Comparison of ENCODE assay signal across 13 cellular contexts in the genomic region with DNA sequence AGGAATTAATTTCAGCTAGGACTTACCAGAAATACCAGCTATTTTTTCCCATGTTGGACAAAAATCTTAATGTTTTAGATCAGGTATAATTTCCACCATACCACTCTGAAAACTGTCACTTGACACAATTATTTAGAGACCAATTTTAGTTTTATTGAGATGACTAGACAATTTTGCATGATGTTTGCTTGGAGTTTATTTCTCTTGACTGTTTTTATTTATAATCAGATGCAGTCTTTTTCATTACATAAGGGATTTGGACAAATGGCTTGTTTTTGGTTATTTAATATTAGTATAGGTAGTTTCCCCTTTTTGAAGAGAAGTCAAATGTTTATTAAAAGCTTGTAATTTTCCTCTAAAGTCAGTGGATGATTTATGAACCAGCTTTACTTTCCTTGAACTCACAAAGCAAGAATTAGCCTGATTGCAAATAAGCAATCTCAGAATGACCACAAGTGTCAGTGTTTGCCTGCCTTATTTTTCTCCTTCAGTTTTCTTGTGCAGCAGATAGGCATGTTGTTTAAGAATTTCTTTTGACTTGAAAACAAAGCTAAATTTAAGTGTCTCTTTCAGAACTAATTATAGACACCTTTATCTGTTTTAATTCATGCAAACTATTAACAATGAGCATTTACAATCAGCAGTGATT. TPM values are rescaled to one million over a fixed set of nuclear protein-coding genes. Genes with fewer than 3 reads are reported as not detected.
DNase-seq lines count a peak whose midpoint lies in the region; ATAC-seq and TF ChIP-seq lines count a peak whose summit lies in the region.
"Had no signal": no experiment of that assay in that cellular context is flagged by ENCODE, and none has a peak within 500 bp of the region (broad histone marks: within the 10 kb centered on the region; RNA-seq: fewer than 3 reads in every experiment).

No MANE protein-coding gene starts in this region.

- BruUV-seq in PC-3 (replicated peaks; lab: Mats Ljungman, UMichigan) = no TSS peak

- no peaks in the 10 kb centered on the region for H3F3A ChIP-seq in PC-3 (ENCODE audit: low read length, unreplicated experiment)

- no peak overlapping the region for H3K27ac ChIP-seq in PC-3 (ENCODE audit: low read length)
- no peak overlapping the region for H3K27ac ChIP-seq in thoracic aorta
- H3K27ac ChIP-seq: BLaER1 treated with 17β-estradiol and CSF1 and Interleukin-3, amounts not matched to agents 10 nM and 100 nM had no signal

- no peaks in the 10 kb centered on the region for H3K9me2 ChIP-seq in PC-3 (replicated peaks; ENCODE audit: low read length)

- no peak overlapping the region for H2AFZ ChIP-seq in PC-3 (ENCODE audit: low read length)

- H3K36me3 ChIP-seq in PC-3 (ENCODE audit: low read depth, low read length) (0 out of 2 replicates have a peak, but pooled peaks cover 2% of the 10 kb centered on the region), thoracic aorta (no peaks in the 10 kb centered on the region)

- no peak overlapping the region for H3K9ac ChIP-seq in PC-3 (ENCODE audit: low read length)
- H3K9ac ChIP-seq: BLaER1 treated with 17β-estradiol and CSF1 and Interleukin-3, amounts not matched to agents 10 nM and 100 nM had no signal

- H3K4me3 ChIP-seq in PC-3 (ENCODE audit: low read length) (no peak overlapping the region), fibroblast of pulmonary artery (replicated peaks; ENCODE audit: low read depth, low read length) (no peak overlapping the region), thoracic aorta (no peak overlapping the region)
- H3K4me3 ChIP-seq: BLaER1 treated with 17β-estradiol and CSF1 and Interleukin-3, amounts not matched to agents 10 nM and 100 nM had no signal

- no peak overlapping the region for H3K4me2 ChIP-seq in PC-3 (ENCODE audit: low read length)
- H3K4me2 ChIP-seq: BLaER1 treated with 17β-estradiol and CSF1 and Interleukin-3, amounts not matched to agents 10 nM and 100 nM had no signal

- POLR2A ChIA-PET in PC-3 (lab: Charles Lee; ENCODE audit: unreplicated experiment) = interaction anchor here (0.7 kb wide), 1 partner anchor 386 kb away, joined by 4 read pairs; no protein-coding TSS in a partner anchor

- peaks cover 30% of the 10 kb centered on the region for H3K79me2 ChIP-seq in PC-3 (ENCODE audit: low read length)

- H3K4me1 ChIP-seq in PC-3 (ENCODE audit: insufficient read depth, low read length) (no peaks in the 10 kb centered on the region), thoracic aorta (ENCODE audit: control insufficient read depth in 1 of 2, low read depth in 2 of 2) (peaks cover 42 to 56% of the 10 kb centered on the region in 2 donors)

- intact Hi-C loops in PC-3 (cut with micrococcal nuclease) = no loop called here

- no peaks in the 10 kb centered on the region for H3K9me3 ChIP-seq in PC-3 (ENCODE audit: low read length)
- no peaks in the 10 kb centered on the region for H3K9me3 ChIP-seq in thoracic aorta

- ATAC-seq in PC-3 (no peak), thoracic aorta (ENCODE audit: insufficient number of reproducible peaks, low FRiP score, low read depth) (no peak)
- ATAC-seq: activated CD8-positive, alpha-beta T cell treated with anti-CD3 and anti-CD28 coated beads for 36 hours had no signal

- CTCF ChIA-PET in PC-3 (lab: Charles Lee) = interaction anchor here (0.6 to 1.5 kb wide), 3 partner anchors 9 to 212 kb away, joined by 3 to 8 read pairs (median 4); no protein-coding TSS in a partner anchor

- peak; percentile 10 for DNase-seq in NCI-H748 (lab: John Stamatoyannopoulos, UW; ENCODE audit: unreplicated experiment)
- DNase-seq in NCI-H748 treated with DMSO at 0.1 percent for 48 hours (lab: John Stamatoyannopoulos, UW) = no peak
- no peak for DNase-seq in PC-3
- DNase-seq in fibroblast of pulmonary artery (ENCODE audit: low read depth) = peak; percentile 56
- DNase-seq in thoracic aorta (ENCODE audit: low spot score) = no peak
- DNase-seq in HUDEP-2 (lab: John Stamatoyannopoulos, UW; ENCODE audit: unreplicated experiment in 76 of 76) = no peak
- no peak for DNase-seq in NCI-H1092 (lab: John Stamatoyannopoulos, UW)
- DNase-seq in AML-193 (lab: John Stamatoyannopoulos, UW) = no peak
- DNase-seq: activated CD8-positive, alpha-beta T cell treated with anti-CD3 and anti-CD28 coated beads for 36 hours; effector memory CD4-positive, alpha-beta T cell; NCI-H1417 treated with DMSO at 0.1 percent for 48 hours; substantia nigra had no signal

- H3K27me3 ChIP-seq in PC-3 (ENCODE audit: low read length) (no peaks in the 10 kb centered on the region), thoracic aorta (replicated peaks; ENCODE audit: insufficient read depth) (no peaks in the 10 kb centered on the region)
- H3K27me3 ChIP-seq: BLaER1 treated with 17β-estradiol and CSF1 and Interleukin-3, amounts not matched to agents 10 nM and 100 nM had no signal

- peak; percentile 39; the same call in 1 of the 2 replicates for TF ChIP-seq CTCF in PC-3 (conservative IDR thresholded peaks at IDR 0.05; ENCODE audit: low read depth, low read length)
- TF ChIP-seq CTCF in fibroblast of pulmonary artery (IDR thresholded peaks at IDR 0.05; ENCODE audit: low read length, missing control alignments) = peak; percentile 46
- peak; percentile 9 for TF ChIP-seq CTCF in thoracic aorta (IDR thresholded peaks at IDR 0.05)

- H4K20me1 ChIP-seq in PC-3 (ENCODE audit: low read length) = no peaks in the 10 kb centered on the region; the same call in 1 of the 2 replicates

RNA-seq across cellular contexts. Expression of a gene that starts 3.8 kb away (rescaled TPM):
- total RNA-seq in PC-3 (2014; rRNA removed) (not detected in 2 replicates), thoracic aorta (under 1 TPM; 0.21 to 0.27 TPM)

Comparison
In these comparisons a context has a peak if more than half of its experiments do, and no peak if none do; other contexts are left out.
1. DNase-seq: peak in NCI-H748 (single experiment) and fibroblast of pulmonary artery (single experiment); none in NCI-H748 treated with DMSO at 0.1 percent for 48 hours (single experiment), PC-3 (single experiment), thoracic aorta (single experiment), HUDEP-2 (0 of 76), NCI-H1092 (single experiment) and AML-193 (0 of 2).
2. Peak in every context shown above with its lines, with median percentiles within 50 percentile points of each other: CTCF ChIP-seq.